In the genomic region with DNA sequence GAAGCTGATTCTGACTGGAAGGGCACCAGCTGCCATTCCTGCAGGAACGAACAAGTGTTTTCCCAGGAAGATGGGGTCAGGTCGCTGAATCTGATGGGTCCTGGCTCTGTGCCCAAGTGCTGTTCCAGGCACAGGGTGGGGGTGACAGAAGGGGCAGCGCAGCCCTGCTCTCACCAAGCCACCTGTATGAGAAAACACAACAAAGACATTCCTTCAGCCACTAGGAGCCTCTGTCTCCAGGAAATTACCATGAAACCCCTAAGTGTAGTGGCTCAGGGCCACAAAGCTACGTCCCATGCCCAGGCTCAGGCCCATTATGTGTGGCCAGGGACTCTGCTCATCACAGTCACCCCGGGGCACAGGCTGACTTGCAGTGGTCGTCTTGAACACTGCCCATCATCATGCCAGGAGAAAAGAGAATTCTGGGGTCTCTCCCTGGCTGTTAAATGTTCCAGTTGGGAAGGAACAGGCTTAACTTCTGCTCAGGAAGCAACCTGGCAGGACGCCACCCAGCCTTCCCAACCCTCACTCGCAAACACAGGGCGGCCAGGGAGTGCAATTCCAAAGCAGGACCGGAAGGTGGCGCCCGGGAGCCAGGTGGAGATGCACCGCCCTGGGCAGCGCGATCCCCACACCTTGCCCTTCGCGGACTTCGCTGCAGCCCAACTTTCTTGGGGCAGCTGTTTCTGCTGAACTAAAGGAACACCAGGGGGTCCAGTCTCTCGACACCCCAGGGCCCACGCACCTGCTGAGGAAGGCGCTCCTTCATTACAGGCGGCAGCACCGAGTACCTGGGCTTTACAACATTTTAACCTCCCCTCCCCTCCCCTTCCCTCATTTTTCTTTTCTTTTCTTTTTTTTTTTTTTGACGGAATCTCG, we compare ENCODE assay signal across 8 cellular contexts. TPM values are rescaled to one million over a fixed set of nuclear protein-coding genes. Genes with fewer than 3 reads are reported as not detected.
DNase-seq lines count a peak whose midpoint lies in the region; ATAC-seq and TF ChIP-seq lines count a peak whose summit lies in the region.

No MANE protein-coding gene starts in this region.

- ATAC-seq in HG03039 (IDR thresholded peaks at IDR 0.05; ENCODE audit: unreplicated experiment) = peak; percentile 67
- no peak for ATAC-seq in HG02588 (IDR thresholded peaks at IDR 0.05; ENCODE audit: unreplicated experiment)

- DNase-seq in NCI-H2227 treated with DMSO at 0.1 percent for 48 hours (lab: John Stamatoyannopoulos, UW) = peak; percentile 46
- peak; percentile 59 to 73 for DNase-seq in activated CD4-positive, alpha-beta T cell treated with anti-CD3 and anti-CD28 coated beads for 24 hours (ENCODE audit: low read depth in 2 of 2)
- peak; percentile 65 for DNase-seq in cerebellum (ENCODE audit: low spot score)
- DNase-seq in left kidney (ENCODE audit: low read depth, low spot score) = peak; percentile 83
- peak; percentile 80 to 81 for DNase-seq in stimulated activated CD4-positive, alpha-beta T cell treated with anti-CD3 and anti-CD28 coated beads, Interleukin-2, amount 100 ng/mL, for 24 hours

- TF ChIP-seq CTCF in GM12801 (IDR thresholded peaks at IDR 0.05; ENCODE audit: extremely low read depth, insufficient read length) = peak; percentile 1

RNA-seq across cellular contexts. Expression of gene SFTPB, which starts 11.0 kb away (rescaled TPM):
- total RNA-seq in cerebellum = 1.7 TPM

RNA-seq across cellular contexts. Expression of gene GNLY, which starts 15.1 kb away (rescaled TPM):
- not detected for total RNA-seq in cerebellum
